Comparison of ENCODE assay signal across 34 cellular contexts in the genomic region with DNA sequence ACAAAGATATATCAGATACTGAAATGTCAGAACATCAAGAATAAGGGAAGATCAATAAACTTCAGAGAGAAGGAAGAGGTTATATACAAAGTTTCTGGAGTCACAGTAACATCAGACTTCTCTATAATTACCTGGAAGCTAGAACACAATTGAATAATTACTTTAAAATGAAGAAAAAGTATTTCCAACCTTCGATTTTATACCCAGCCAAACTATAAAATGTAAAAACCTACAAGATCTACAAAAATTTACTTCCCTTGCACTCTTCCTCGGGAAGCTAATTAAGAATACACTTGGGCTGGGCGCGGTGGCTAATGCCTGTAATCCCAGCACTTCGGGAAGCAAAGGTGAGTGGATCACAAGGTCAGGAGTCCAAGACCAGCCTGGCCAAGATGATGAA.
"Had no signal": no experiment of that assay in that cellular context is flagged by ENCODE, and none has a peak within 500 bp of the region (broad histone marks: within the 10 kb centered on the region; RNA-seq: fewer than 3 reads in every experiment).

No MANE protein-coding gene starts in this region.

- H3K36me3 ChIP-seq: adrenal gland, ascending aorta, brain microvascular endothelial cell, breast epithelium, cardiac muscle cell had no signal

- H3K4me3 ChIP-seq: adrenal gland, ascending aorta, body of pancreas, breast epithelium, cardiac muscle cell had no signal

- H3K27me3 ChIP-seq: adrenal gland, ascending aorta, body of pancreas, brain microvascular endothelial cell, breast epithelium, cardiac muscle cell had no signal

- DNase-seq: activated effector memory CD4-positive, alpha-beta T cell treated with anti-CD3 and anti-CD28 coated beads, Interleukin-2, amount 50 U/mL, for 16 hours; activated effector memory CD4-positive, alpha-beta T cell treated with Interleukin-2 at 50 U/mL for 16 hours; activated gamma-delta T cell; activated gamma-delta T cell treated with Interleukin-2 at 50 U/mL for 16 hours; activated naive CD4-positive, alpha-beta T cell; activated naive CD4-positive, alpha-beta T cell treated with anti-CD3 and anti-CD28 coated beads for 36 hours; activated naive CD4-positive, alpha-beta T cell treated with anti-CD3 and anti-CD28 coated beads, Interleukin-2, amount 10 ng/mL, durations not matched to agents 7 days and 5 days; activated naive CD4-positive, alpha-beta T cell treated with anti-CD3 and anti-CD28 coated beads, Interleukin-2, amount 50 U/mL, for 16 hours; activated naive CD4-positive, alpha-beta T cell treated with Interleukin-2 at 50 U/mL for 16 hours; activated naive CD8-positive, alpha-beta T cell treated with anti-CD3 and anti-CD28 coated beads for 36 hours; activated naive CD8-positive, alpha-beta T cell treated with anti-CD3 and anti-CD28 coated beads, Interleukin-2, amount 10 ng/mL, durations not matched to agents 7 days and 5 days; activated naive CD8-positive, alpha-beta T cell treated with anti-CD3 and anti-CD28 coated beads, Interleukin-2, amount 50 U/mL, for 24 hours; activated T-cell treated with anti-CD3 and anti-CD28 coated beads, Interleukin-2, amount 50 U/mL, for 1 hour; activated T-cell treated with anti-CD3 and anti-CD28 coated beads, Interleukin-2, amount 50 U/mL, for 24 hours; activated T-cell treated with anti-CD3 and anti-CD28 coated beads, Interleukin-2, amount 50 U/mL, for 4 hours; activated T-cell treated with anti-CD3 and anti-CD28 coated beads, Interleukin-2, amount 50 U/mL, for 48 hours; activated T-cell treated with anti-CD3 and anti-CD28 coated beads, Interleukin-2, amount 50 U/mL, for 72 hours; adrenal gland; amniotic stem cell; amygdala; anterior cingulate cortex; aorta; body of pancreas; brain microvascular endothelial cell; caudate nucleus; central memory CD4-positive, alpha-beta T cell; cerebellar nuclear complex had no signal

- ATAC-seq: activated naive CD4-positive, alpha-beta T cell treated with anti-CD3 and anti-CD28 coated beads, Interleukin-2, amount 50 U/mL, for 72 hours; activated naive CD8-positive, alpha-beta T cell treated with anti-CD3 and anti-CD28 coated beads, Interleukin-2, amount 50 U/mL, for 24 hours; activated T-cell treated with anti-CD3 and anti-CD28 coated beads, Interleukin-2, amount 50 U/mL, for 4 hours; activated T-cell treated with anti-CD3 and anti-CD28 coated beads, Interleukin-2, amount 50 U/mL, for 72 hours; activated T-helper 17 cell treated with anti-CD3 and anti-CD28 coated beads, Interleukin-2, amount 50 U/mL, for 72 hours; body of pancreas had no signal

- H3K9me3 ChIP-seq: body of pancreas had no signal

- H3K4me1 ChIP-seq: adrenal gland, ascending aorta, body of pancreas, breast epithelium had no signal

- FAIRE-seq: astrocyte, bronchial epithelial cell had no signal

- H3K27ac ChIP-seq: adrenal gland, ascending aorta, body of pancreas, brain microvascular endothelial cell, breast epithelium, cardiac muscle cell had no signal
